ENCODE assay signal across 8 cellular contexts in the genomic region with DNA sequence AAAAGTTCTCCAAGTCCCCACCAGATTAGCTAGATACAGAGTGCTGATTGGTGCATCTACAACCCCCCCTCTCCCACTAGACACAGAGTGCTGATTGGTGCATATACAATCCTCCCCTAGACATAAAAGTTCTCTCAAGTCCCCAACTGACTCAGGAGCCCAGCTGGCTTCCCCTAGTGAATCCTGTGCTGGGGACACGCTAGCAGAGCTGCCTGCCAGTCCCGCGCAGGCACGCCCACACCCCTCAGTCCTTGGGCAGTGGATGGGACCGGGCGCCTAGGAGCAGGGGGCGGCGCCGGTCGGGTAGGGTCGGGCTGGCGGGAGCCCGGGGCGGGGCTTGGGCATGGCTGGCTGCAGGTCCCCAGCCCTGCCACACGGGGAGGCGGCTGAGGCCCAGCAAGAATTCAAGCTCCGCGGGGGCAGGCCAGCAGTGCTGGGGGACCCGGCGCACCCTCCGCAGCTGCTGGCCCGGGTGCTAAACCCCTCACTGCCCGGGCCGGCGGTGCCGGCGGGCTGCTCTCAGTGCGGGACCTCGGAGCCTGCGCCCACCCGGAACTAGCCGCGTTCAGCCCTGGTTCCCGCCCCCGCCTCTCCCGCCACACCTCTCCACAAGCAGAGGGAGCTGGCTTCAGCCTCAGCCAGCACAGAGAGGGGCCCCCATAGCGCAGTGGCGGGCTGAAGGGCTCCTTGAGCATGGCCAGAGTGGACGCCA.
DNase-seq lines count a peak whose midpoint lies in the region; ATAC-seq and TF ChIP-seq lines count a peak whose summit lies in the region.

No MANE protein-coding gene starts in this region.

- no peak overlapping the region for H3K4me3 ChIP-seq in KMS-11 (IDR thresholded peaks at IDR 0.05; ENCODE audit: insufficient read depth, low read depth, low read length)
- peak overlapping the region; percentile 63 for H3K4me3 ChIP-seq in upper lobe of right lung

- H3K27me3 ChIP-seq in KMS-11 (ENCODE audit: insufficient read depth, low read depth) (no peaks in the 10 kb centered on the region), upper lobe of right lung (no peaks in the 10 kb centered on the region)

- peak; percentile 35; the same call in 1 of the 2 replicates for TF ChIP-seq CTCF in KMS-11 (conservative IDR thresholded peaks at IDR 0.05; ENCODE audit: low read depth, low read length)
- TF ChIP-seq CTCF in upper lobe of right lung (IDR thresholded peaks at IDR 0.05) = peak; percentile 56

- peaks cover 4% of the 10 kb centered on the region for H3K4me1 ChIP-seq in KMS-11 (ENCODE audit: low read depth, poor library complexity, severe bottlenecking)
- peaks cover 7% of the 10 kb centered on the region for H3K4me1 ChIP-seq in upper lobe of right lung

- no peaks in the 10 kb centered on the region for H3K36me3 ChIP-seq in KMS-11 (ENCODE audit: insufficient read depth)
- no peaks in the 10 kb centered on the region for H3K36me3 ChIP-seq in upper lobe of right lung

- DNase-seq in GDM1 (lab: John Stamatoyannopoulos, UW) (peak; percentile 83), SHP77 (lab: John Stamatoyannopoulos, UW) (peak; percentile 76 to 91), Right ventricle myocardium inferior (ENCODE audit: missing footprints) (peak; percentile 82), posterior cingulate gyrus (peak; percentile 22 to 90 (median 52)), upper lobe of right lung (peak; percentile 94)
- DNase-seq in activated gamma-delta T cell treated with anti-CD3 and anti-CD28 coated beads, Interleukin-2, amount 50 U/mL, for 16 hours (ENCODE audit: low read depth) = peak; percentile 49

- H3K79me2 ChIP-seq in KMS-11 (ENCODE audit: insufficient read depth, low read depth) = no peaks in the 10 kb centered on the region

- no peak overlapping the region for H3K27ac ChIP-seq in KMS-11
- peak overlapping the region; percentile 66 for H3K27ac ChIP-seq in upper lobe of right lung

- H3K9ac ChIP-seq in KMS-11 = no peak overlapping the region; the same call in 1 of the 2 replicates

- H3K9me3 ChIP-seq in upper lobe of right lung = no peaks in the 10 kb centered on the region

- peak overlapping the region; percentile 40 for H3K4me2 ChIP-seq in KMS-11

- H2AFZ ChIP-seq in KMS-11 (ENCODE audit: low read depth) = peak overlapping the region; percentile 71

- ATAC-seq in GM21825 (IDR thresholded peaks at IDR 0.05; ENCODE audit: unreplicated experiment) = peak; percentile 100
- ATAC-seq in Right ventricle myocardium inferior = peak; percentile 97
- peak; percentile 99 for ATAC-seq in upper lobe of right lung

- H4K20me1 ChIP-seq in KMS-11 (ENCODE audit: insufficient read depth) = no peaks in the 10 kb centered on the region

- intact Hi-C loops in Right ventricle myocardium inferior (cut with DNase I) = no loop called here
- intact Hi-C loops in posterior cingulate gyrus (cut with DNase I) = no loop called here
- intact Hi-C loops in upper lobe of right lung (cut with DNase I) = no loop called here
